9 cellular contexts compared by ENCODE assay signal in genomic region chr15:52220896-52221660, GRCh38. TPM values are rescaled to one million over a fixed set of nuclear protein-coding genes. Genes with fewer than 3 reads are reported as not detected.
A peak's percentile ranks its signal among the peaks of the same experiment; 100 is the strongest.
DNase-seq lines count a peak whose midpoint lies in the region; ATAC-seq and TF ChIP-seq lines count a peak whose summit lies in the region.
"Had no signal": no experiment of that assay in that cellular context is flagged by ENCODE, and none has a peak within 500 bp of the region (broad histone marks: within the 10 kb centered on the region; RNA-seq: fewer than 3 reads in every experiment).

No MANE protein-coding gene starts in this region.

- POLR2A ChIA-PET in activated CD8-positive, alpha-beta T cell treated with anti-CD3 and anti-CD28 coated beads for 36 hours (lab: Charles Lee): no interaction called here

- CTCF ChIA-PET in activated CD8-positive, alpha-beta T cell treated with anti-CD3 and anti-CD28 coated beads for 36 hours (lab: Charles Lee): interaction anchor here (1.3 to 1.8 kb wide), 4 partner anchors 12 to 56 kb away, joined by 3 to 12 read pairs (median 6); no protein-coding TSS in a partner anchor

- H3K36me3 Mint-ChIP-seq in activated naive CD4-positive, alpha-beta T cell treated with anti-CD3 and anti-CD28 coated beads, Interleukin-2, amount 50 U/mL, for 24 hours: no peaks in the 10 kb centered on the region
- H3K36me3 Mint-ChIP-seq in activated CD8-positive, alpha-beta T cell treated with anti-CD3 and anti-CD28 coated beads for 36 hours (ENCODE audit: low read depth): no peaks in the 10 kb centered on the region

- no peak for DNase-seq in activated naive CD4-positive, alpha-beta T cell (lab: John Stamatoyannopoulos, UW)
- no peak for DNase-seq in activated CD8-positive, alpha-beta T cell treated with anti-CD3 and anti-CD28 coated beads for 36 hours
- DNase-seq in thyroid gland (no peak), posterior vena cava (ENCODE audit: low spot score) (no peak), Right ventricle myocardium superior (no peak)

- no peak for TF ChIP-seq CTCF in activated CD8-positive, alpha-beta T cell treated with anti-CD3 and anti-CD28 coated beads for 36 hours (IDR thresholded peaks at IDR 0.05)
- no peak for TF ChIP-seq CTCF in thyroid gland (IDR thresholded peaks at IDR 0.05)

- peak overlapping the region; percentile 92 for H3K27ac Mint-ChIP-seq in activated naive CD4-positive, alpha-beta T cell treated with anti-CD3 and anti-CD28 coated beads, Interleukin-2, amount 50 U/mL, for 24 hours
- H3K27ac Mint-ChIP-seq in activated CD8-positive, alpha-beta T cell treated with anti-CD3 and anti-CD28 coated beads for 36 hours: peak overlapping the region; percentile 96
- H3K27ac Mint-ChIP-seq: progenitor cell of endocrine pancreas had no signal

- peaks cover 23 to 28% of the 10 kb centered on the region in 2 donors for H3K36me3 ChIP-seq in thyroid gland

- peak overlapping the region; percentile 34 to 81 (median 56) for H3K27ac ChIP-seq in thyroid gland

- WGBS in thyroid gland, 2 donors: 81 to 90% methylated on average over 8 of the region's 8 CpGs

- H3K4me1 ChIP-seq in thyroid gland: peaks cover 4 to 7% of the 10 kb centered on the region in 2 donors

- TF ChIP-seq POLR2A in thyroid gland (IDR thresholded peaks at IDR 0.05): no peak

- H3K4me1 Mint-ChIP-seq in activated naive CD4-positive, alpha-beta T cell treated with anti-CD3 and anti-CD28 coated beads, Interleukin-2, amount 50 U/mL, for 24 hours: peaks cover 20% of the 10 kb centered on the region
- peaks cover 23% of the 10 kb centered on the region for H3K4me1 Mint-ChIP-seq in activated CD8-positive, alpha-beta T cell treated with anti-CD3 and anti-CD28 coated beads for 36 hours (ENCODE audit: low read depth)

- intact Hi-C loops in activated CD8-positive, alpha-beta T cell treated with anti-CD3 and anti-CD28 coated beads for 36 hours (cut with micrococcal nuclease): no loop called here
- intact Hi-C loops in thyroid gland (cut with DNase I) (no loop called here), posterior vena cava (cut with DNase I) (no loop called here), Right ventricle myocardium superior (cut with DNase I) (no loop called here)

- H3K9me3 Mint-ChIP-seq in activated naive CD4-positive, alpha-beta T cell treated with anti-CD3 and anti-CD28 coated beads, Interleukin-2, amount 50 U/mL, for 24 hours: no peaks in the 10 kb centered on the region
- H3K9me3 Mint-ChIP-seq in activated CD8-positive, alpha-beta T cell treated with anti-CD3 and anti-CD28 coated beads for 36 hours: no peaks in the 10 kb centered on the region

- no peaks in the 10 kb centered on the region for H3K9me3 ChIP-seq in thyroid gland

- H3K4me3 ChIP-seq in thyroid gland (replicated peaks in 1 of 3): no peak overlapping the region

- ATAC-seq in HG02973 (IDR thresholded peaks at IDR 0.05; ENCODE audit: unreplicated experiment): peak; percentile 44
- peak; percentile 57 for ATAC-seq in activated CD8-positive, alpha-beta T cell treated with anti-CD3 and anti-CD28 coated beads for 36 hours
- ATAC-seq in GM19452 (IDR thresholded peaks at IDR 0.05; ENCODE audit: unreplicated experiment): no peak
- no peak for ATAC-seq in Right ventricle myocardium superior (ENCODE audit: poor library complexity)

- H3K27me3 Mint-ChIP-seq in activated naive CD4-positive, alpha-beta T cell treated with anti-CD3 and anti-CD28 coated beads, Interleukin-2, amount 50 U/mL, for 24 hours: no peaks in the 10 kb centered on the region
- H3K27me3 Mint-ChIP-seq in activated CD8-positive, alpha-beta T cell treated with anti-CD3 and anti-CD28 coated beads for 36 hours: no peaks in the 10 kb centered on the region
- H3K27me3 Mint-ChIP-seq: progenitor cell of endocrine pancreas had no signal

- H3K4me3 Mint-ChIP-seq in activated naive CD4-positive, alpha-beta T cell treated with anti-CD3 and anti-CD28 coated beads, Interleukin-2, amount 50 U/mL, for 24 hours: peak overlapping the region; percentile 87
- H3K4me3 Mint-ChIP-seq in activated CD8-positive, alpha-beta T cell treated with anti-CD3 and anti-CD28 coated beads for 36 hours: peak overlapping the region; percentile 77

- H3K27me3 ChIP-seq in thyroid gland: no peaks in the 10 kb centered on the region

RNA-seq across cellular contexts. Expression of gene GNB5, which starts 29.9 kb away (rescaled TPM):
- 10 to 100 TPM; 16.8 to 17.5 TPM for total RNA-seq in activated CD8-positive, alpha-beta T cell treated with anti-CD3 and anti-CD28 coated beads for 36 hours
- total RNA-seq in thyroid gland: 10 to 100 TPM; 49.6 to 62.1 (median 54.4) TPM
- 10 to 100 TPM; 17.0 to 18.3 TPM for total RNA-seq in posterior vena cava
- total RNA-seq in Right ventricle myocardium superior: 7.8 TPM

Comparison
In these comparisons a context has a peak if more than half of its experiments do, and no peak if none do; other contexts are left out.
1. ATAC-seq: peak in HG02973 (single experiment) and activated CD8-positive, alpha-beta T cell treated with anti-CD3 and anti-CD28 coated beads for 36 hours (single experiment); none in GM19452 (single experiment) and Right ventricle myocardium superior (single experiment).